In the genomic region with DNA sequence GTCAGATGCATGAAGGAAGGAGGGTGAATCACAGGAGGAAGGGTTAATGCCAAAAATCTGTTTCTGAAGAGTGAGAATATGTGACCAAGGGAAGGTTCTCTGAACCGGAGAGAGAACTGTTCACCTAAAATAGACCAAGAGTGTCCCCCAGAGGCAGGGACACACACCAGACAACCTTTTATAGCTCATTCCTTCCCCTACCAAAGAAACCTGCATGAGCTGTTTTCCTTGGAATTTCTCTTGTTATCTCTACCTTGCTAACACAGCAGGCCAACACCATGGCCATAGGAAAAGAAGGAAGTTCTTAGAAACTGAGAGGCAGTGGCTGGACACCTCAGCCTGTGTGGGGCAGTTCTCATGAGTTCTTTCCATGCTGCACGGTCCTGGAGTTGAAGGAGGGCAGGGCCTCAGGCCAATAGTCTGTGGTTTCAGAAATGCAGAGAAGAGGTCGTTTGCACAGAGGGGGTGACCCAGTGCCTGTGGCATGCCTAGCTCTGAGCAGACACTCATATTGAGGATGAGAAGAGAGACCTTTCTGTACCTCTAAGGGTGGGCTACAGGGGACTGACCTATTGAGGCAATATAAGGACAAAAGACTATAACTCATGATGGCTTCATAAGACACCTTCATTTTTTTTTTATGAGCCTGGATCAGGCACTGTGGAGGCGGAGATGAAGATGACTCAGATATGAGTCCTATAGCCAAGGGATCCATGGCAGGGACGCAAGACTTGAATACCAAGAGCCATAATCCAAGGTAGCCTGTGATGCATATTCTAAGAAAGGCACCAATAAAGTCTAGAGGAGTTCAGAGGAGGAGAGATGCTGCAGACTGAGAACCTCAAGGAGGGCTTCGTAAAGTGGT, we compare ENCODE assay signal across 1 cellular context.
TF ChIP-seq lines count a peak whose summit lies in the region.

No MANE protein-coding gene starts in this region.

TF ChIP-seq in K562, 482 proteins besides CTCF, POLR2A, EP300 and RAD21:
- TF ChIP-seq ATF1 (CRISPR knock-in tag; IDR thresholded peaks at IDR 0.05): no peak
- no peak for TF ChIP-seq ATF1 (tag; IDR thresholded peaks at IDR 0.05)
- TF ChIP-seq ILK (tag; IDR thresholded peaks at IDR 0.05; ENCODE audit: borderline replicate concordance, low read depth): no peak
- TF ChIP-seq ZNF24 (IDR thresholded peaks at IDR 0.05): no peak
- TF ChIP-seq FOSL1 (tag; conservative IDR thresholded peaks at IDR 0.05): no peak
- TF ChIP-seq GTF2F1 (IDR thresholded peaks at IDR 0.05; ENCODE audit: low read depth, low read length): no peak
- no peak for TF ChIP-seq ZNF354B (CRISPR knock-in tag; IDR thresholded peaks at IDR 0.05)
- no peak for TF ChIP-seq ZNF75A (CRISPR knock-in tag; IDR thresholded peaks at IDR 0.05)
- TF ChIP-seq, protein P1, sequence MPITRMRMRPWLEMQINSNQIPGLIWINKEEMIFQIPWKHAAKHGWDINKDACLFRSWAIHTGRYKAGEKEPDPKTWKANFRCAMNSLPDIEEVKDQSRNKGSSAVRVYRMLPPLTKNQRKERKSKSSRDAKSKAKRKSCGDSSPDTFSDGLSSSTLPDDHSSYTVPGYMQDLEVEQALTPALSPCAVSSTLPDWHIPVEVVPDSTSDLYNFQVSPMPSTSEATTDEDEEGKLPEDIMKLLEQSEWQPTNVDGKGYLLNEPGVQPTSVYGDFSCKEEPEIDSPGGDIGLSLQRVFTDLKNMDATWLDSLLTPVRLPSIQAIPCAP (CRISPR knock-in tag; IDR thresholded peaks at IDR 0.05; ENCODE audit: borderline replicate concordance): no peak
- no peak for TF ChIP-seq POLR2AphosphoS5 (IDR thresholded peaks at IDR 0.05; ENCODE audit: control insufficient read depth, insufficient read depth, low read depth, low read length)
- TF ChIP-seq ZNF134 (CRISPR knock-in tag; conservative IDR thresholded peaks at IDR 0.05): no peak
- no peak for TF ChIP-seq GTF2A2 (tag; IDR thresholded peaks at IDR 0.05)
- TF ChIP-seq ZNF696 (CRISPR knock-in tag; conservative IDR thresholded peaks at IDR 0.05): no peak
- TF ChIP-seq BMI1 (IDR thresholded peaks at IDR 0.05; ENCODE audit: low read length): no peak
- no peak for TF ChIP-seq CBFA2T3 (IDR thresholded peaks at IDR 0.05)
- no peak for TF ChIP-seq POLR2AphosphoS2 (IDR thresholded peaks at IDR 0.05; ENCODE audit: low read length)
- TF ChIP-seq TSHZ1 (CRISPR knock-in tag; IDR thresholded peaks at IDR 0.05): no peak
- TF ChIP-seq, protein P2, sequence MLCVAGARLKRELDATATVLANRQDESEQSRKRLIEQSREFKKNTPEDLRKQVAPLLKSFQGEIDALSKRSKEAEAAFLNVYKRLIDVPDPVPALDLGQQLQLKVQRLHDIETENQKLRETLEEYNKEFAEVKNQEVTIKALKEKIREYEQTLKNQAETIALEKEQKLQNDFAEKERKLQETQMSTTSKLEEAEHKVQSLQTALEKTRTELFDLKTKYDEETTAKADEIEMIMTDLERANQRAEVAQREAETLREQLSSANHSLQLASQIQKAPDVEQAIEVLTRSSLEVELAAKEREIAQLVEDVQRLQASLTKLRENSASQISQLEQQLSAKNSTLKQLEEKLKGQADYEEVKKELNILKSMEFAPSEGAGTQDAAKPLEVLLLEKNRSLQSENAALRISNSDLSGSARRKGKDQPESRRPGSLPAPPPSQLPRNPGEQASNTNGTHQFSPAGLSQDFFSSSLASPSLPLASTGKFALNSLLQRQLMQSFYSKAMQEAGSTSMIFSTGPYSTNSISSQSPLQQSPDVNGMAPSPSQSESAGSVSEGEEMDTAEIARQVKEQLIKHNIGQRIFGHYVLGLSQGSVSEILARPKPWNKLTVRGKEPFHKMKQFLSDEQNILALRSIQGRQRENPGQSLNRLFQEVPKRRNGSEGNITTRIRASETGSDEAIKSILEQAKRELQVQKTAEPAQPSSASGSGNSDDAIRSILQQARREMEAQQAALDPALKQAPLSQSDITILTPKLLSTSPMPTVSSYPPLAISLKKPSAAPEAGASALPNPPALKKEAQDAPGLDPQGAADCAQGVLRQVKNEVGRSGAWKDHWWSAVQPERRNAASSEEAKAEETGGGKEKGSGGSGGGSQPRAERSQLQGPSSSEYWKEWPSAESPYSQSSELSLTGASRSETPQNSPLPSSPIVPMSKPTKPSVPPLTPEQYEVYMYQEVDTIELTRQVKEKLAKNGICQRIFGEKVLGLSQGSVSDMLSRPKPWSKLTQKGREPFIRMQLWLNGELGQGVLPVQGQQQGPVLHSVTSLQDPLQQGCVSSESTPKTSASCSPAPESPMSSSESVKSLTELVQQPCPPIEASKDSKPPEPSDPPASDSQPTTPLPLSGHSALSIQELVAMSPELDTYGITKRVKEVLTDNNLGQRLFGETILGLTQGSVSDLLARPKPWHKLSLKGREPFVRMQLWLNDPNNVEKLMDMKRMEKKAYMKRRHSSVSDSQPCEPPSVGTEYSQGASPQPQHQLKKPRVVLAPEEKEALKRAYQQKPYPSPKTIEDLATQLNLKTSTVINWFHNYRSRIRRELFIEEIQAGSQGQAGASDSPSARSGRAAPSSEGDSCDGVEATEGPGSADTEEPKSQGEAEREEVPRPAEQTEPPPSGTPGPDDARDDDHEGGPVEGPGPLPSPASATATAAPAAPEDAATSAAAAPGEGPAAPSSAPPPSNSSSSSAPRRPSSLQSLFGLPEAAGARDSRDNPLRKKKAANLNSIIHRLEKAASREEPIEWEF (CRISPR knock-in tag; IDR thresholded peaks at IDR 0.05): no peak
- TF ChIP-seq TEAD1 (CRISPR knock-in tag; IDR thresholded peaks at IDR 0.05): no peak
